ENCODE assay signal across 13 cellular contexts in the genomic region with DNA sequence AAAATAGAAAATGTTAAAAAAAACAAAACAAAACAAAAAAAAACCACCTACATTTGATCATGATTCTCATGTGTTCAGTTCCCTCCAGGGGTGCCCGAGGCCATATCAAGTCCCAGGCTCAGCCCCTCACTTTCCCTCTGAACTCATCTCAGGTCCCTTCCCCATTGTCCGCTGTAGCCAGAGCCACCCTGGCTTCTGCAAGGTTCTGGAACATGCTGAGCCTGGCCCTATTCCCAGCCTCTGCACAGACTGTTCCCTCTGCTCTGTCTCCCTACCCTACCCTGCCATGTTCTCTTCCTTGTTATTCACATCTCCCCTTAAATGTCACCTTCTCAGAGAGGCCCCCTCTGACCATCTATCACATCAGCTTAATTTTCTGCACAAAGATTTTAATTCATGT.
A peak's percentile ranks its signal among the peaks of the same experiment; 100 is the strongest.
DNase-seq lines count a peak whose midpoint lies in the region; ATAC-seq and TF ChIP-seq lines count a peak whose summit lies in the region.
"Had no signal": no experiment of that assay in that cellular context is flagged by ENCODE, and none has a peak within 500 bp of the region (broad histone marks: within the 10 kb centered on the region; RNA-seq: fewer than 3 reads in every experiment).

No MANE protein-coding gene starts in this region.

- ATAC-seq in RWPE2 (ENCODE audit: low read depth) (no peak), HG03439 (IDR thresholded peaks at IDR 0.05; ENCODE audit: unreplicated experiment) (no peak)
- ATAC-seq: naive thymus-derived CD8-positive, alpha-beta T cell had no signal

- peaks cover 23% of the 10 kb centered on the region for H3K4me1 ChIP-seq in RWPE2 (ENCODE audit: insufficient read depth, poor library complexity, severe bottlenecking)
- peaks cover 0 to 5% of the 10 kb centered on the region in 2 donors for H3K4me1 ChIP-seq in muscle layer of duodenum (ENCODE audit: control insufficient read depth in 1 of 2, insufficient read depth in 2 of 2, low read length in 2 of 2)
- H3K4me1 ChIP-seq in tibial artery, result peaks cover 0 to 40% (median 24%) of the 10 kb centered on the region in 4 donors

- TF ChIP-seq CTCF in RWPE2 (IDR thresholded peaks at IDR 0.05; ENCODE audit: poor library complexity, severe bottlenecking) (no peak), tibial artery (IDR thresholded peaks at IDR 0.05) (no peak)

- H3K36me3 ChIP-seq in RWPE2 (ENCODE audit: low read depth), result no peaks in the 10 kb centered on the region
- H3K36me3 ChIP-seq in muscle layer of duodenum (ENCODE audit: control insufficient read depth in 1 of 2, insufficient read depth in 2 of 2, low read length in 2 of 2), result peaks cover 0 to 5% of the 10 kb centered on the region in 2 donors
- no peaks in the 10 kb centered on the region for H3K36me3 ChIP-seq in tibial artery
- H3K36me3 ChIP-seq: cardiac muscle cell had no signal

- no peak for DNase-seq in RWPE2 (ENCODE audit: low spot score)
- peak; percentile 57 for DNase-seq in globus pallidus (ENCODE audit: low spot score)
- DNase-seq in tibial artery, result peak; percentile 81 to 92
- DNase-seq in NCI-H1092 (lab: John Stamatoyannopoulos, UW), result no peak
- no peak for DNase-seq in NCI-H774 (lab: John Stamatoyannopoulos, UW)
- no peak for DNase-seq in epidermal melanocyte (ENCODE audit: insufficient read length, low spot score)
- DNase-seq: activated CD4-positive, alpha-beta T cell treated with anti-CD3 and anti-CD28 coated beads for 48 hours; Kasumi-1; NCI-H2107 had no signal

- no peaks in the 10 kb centered on the region for H3K9me3 ChIP-seq in RWPE2 (ENCODE audit: severe bottlenecking)
- H3K9me3 ChIP-seq in muscle layer of duodenum (ENCODE audit: control insufficient read depth in 1 of 2, low read length in 2 of 2), result no peaks in the 10 kb centered on the region
- no peaks in the 10 kb centered on the region for H3K9me3 ChIP-seq in tibial artery

- H3K27ac ChIP-seq in RWPE2 (ENCODE audit: poor library complexity, severe bottlenecking) (peak overlapping the region; percentile 13), muscle layer of duodenum (ENCODE audit: low read length) (peak overlapping the region; percentile 14), tibial artery (peak overlapping the region; percentile 68 to 75)
- H3K27ac ChIP-seq: cardiac muscle cell had no signal

- intact Hi-C loops in tibial artery (cut with DNase I; ENCODE audit: low total_unique reads), result no loop called here

- H3K4me3 ChIP-seq in RWPE2 (ENCODE audit: severe bottlenecking) (no peak overlapping the region), muscle layer of duodenum (ENCODE audit: low read depth in 1 of 2, low read length in 2 of 2) (no peak overlapping the region), tibial artery (peak overlapping the region in 1 of 2 donors; percentile 28)
- H3K4me3 ChIP-seq: cardiac muscle cell had no signal

- no peaks in the 10 kb centered on the region for H3K27me3 ChIP-seq in RWPE2 (ENCODE audit: insufficient read depth, poor library complexity, severe bottlenecking)
- H3K27me3 ChIP-seq in muscle layer of duodenum (ENCODE audit: low read depth, low read length), result no peaks in the 10 kb centered on the region
- H3K27me3 ChIP-seq in tibial artery, result no peaks in the 10 kb centered on the region
- H3K27me3 ChIP-seq: cardiac muscle cell had no signal

Comparison
In these comparisons a context has a peak if more than half of its experiments do, and no peak if none do; other contexts are left out.
1. DNase-seq: peak in globus pallidus (single experiment) and tibial artery (2 of 2); none in RWPE2 (single experiment), NCI-H1092 (single experiment), NCI-H774 (single experiment) and epidermal melanocyte (single experiment).
2. H3K27ac ChIP-seq: peak in every context shown above with its lines; median percentile 72 in tibial artery; 14 in muscle layer of duodenum; 13 in RWPE2.